ENCODE assay signal across 9 cellular contexts in the genomic region with DNA sequence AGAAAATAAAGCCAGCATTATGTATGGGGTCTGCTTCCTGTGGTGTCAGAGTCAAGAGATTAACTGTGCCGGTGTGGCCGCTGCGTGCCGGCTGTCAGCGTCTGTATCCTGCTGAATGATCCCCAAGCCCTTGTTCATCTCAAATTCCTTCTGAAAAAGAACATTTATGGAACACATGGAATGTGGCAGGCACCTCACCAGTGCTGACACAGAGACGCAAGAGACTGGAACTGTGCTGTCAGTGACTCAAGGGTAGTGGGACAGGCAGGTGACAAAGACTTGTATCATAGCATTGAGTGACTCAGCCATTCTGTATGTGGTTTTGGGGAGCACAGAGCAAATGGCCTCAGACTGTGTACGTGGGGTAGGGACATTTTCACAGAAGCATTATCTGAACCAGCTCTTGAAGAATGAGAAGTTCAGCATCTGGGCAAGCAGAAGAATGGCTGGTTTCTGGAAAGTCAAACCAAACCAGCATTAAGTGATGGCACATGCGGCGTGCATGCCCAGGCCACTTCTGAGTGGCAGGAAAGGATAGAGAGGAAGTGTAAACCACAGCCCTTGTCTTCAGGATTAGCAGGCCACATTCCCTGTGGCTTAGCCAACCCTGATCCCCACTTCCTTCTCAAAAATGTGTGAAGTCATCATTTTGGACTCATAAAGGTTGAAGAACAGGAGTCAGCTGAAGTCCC.
DNase-seq lines count a peak whose midpoint lies in the region; ATAC-seq and TF ChIP-seq lines count a peak whose summit lies in the region.
"Had no signal": no experiment of that assay in that cellular context is flagged by ENCODE, and none has a peak within 500 bp of the region (broad histone marks: within the 10 kb centered on the region; RNA-seq: fewer than 3 reads in every experiment).

No MANE protein-coding gene starts in this region.

- peak overlapping the region; percentile 7 for H3K4me3 ChIP-seq in NB4 (ENCODE audit: low read depth, low read length)

- ATAC-seq in GM21367 (IDR thresholded peaks at IDR 0.05; ENCODE audit: unreplicated experiment) = no peak

- no peak for TF ChIP-seq CTCF in NB4 (IDR thresholded peaks at IDR 0.05; ENCODE audit: low read depth, low read length)

- DNase-seq in activated CD4-positive, alpha-beta T cell treated with anti-CD3 and anti-CD28 coated beads, Interleukin-2, amount 50 U/mL, for 48 hours = peak; percentile 3 to 28
- no peak for DNase-seq in activated CD4-positive, alpha-beta T cell treated with anti-CD3 and anti-CD28 coated beads for 1 hour
- DNase-seq in NB4 (ENCODE audit: low read depth) = peak; percentile 84
- DNase-seq in epidermal melanocyte (ENCODE audit: insufficient read length, low spot score) = peak; percentile 45
- DNase-seq in stimulated activated CD4-positive, alpha-beta T cell treated with anti-CD3 and anti-CD28 coated beads, TNF-alpha, amount 100 ng/mL, for 24 hours (ENCODE audit: low read depth in 3 of 3) = peak in 2 of 3 experiments; percentile 2 to 11
- no peak for DNase-seq in activated effector memory CD4-positive, alpha-beta T cell treated with anti-CD3 and anti-CD28 coated beads, Interleukin-2, amount 50 U/mL, for 16 hours
- DNase-seq in NCI-H1092 (lab: John Stamatoyannopoulos, UW) = no peak
- DNase-seq: CD4-positive, alpha-beta T cell had no signal

- no peak for TF ChIP-seq POLR2A in NB4 (IDR thresholded peaks at IDR 0.05; ENCODE audit: extremely low read depth, insufficient read length)

Comparison
In these comparisons a context has a peak if more than half of its experiments do, and no peak if none do; other contexts are left out.
1. DNase-seq: peak in activated CD4-positive, alpha-beta T cell treated with anti-CD3 and anti-CD28 coated beads, Interleukin-2, amount 50 U/mL, for 48 hours (2 of 2), NB4 (single experiment), epidermal melanocyte (single experiment) and stimulated activated CD4-positive, alpha-beta T cell treated with anti-CD3 and anti-CD28 coated beads, TNF-alpha, amount 100 ng/mL, for 24 hours (2 of 3); none in activated CD4-positive, alpha-beta T cell treated with anti-CD3 and anti-CD28 coated beads for 1 hour (single experiment), activated effector memory CD4-positive, alpha-beta T cell treated with anti-CD3 and anti-CD28 coated beads, Interleukin-2, amount 50 U/mL, for 16 hours (single experiment) and NCI-H1092 (single experiment).